ENCODE assay signal across 13 cellular contexts in the genomic region with DNA sequence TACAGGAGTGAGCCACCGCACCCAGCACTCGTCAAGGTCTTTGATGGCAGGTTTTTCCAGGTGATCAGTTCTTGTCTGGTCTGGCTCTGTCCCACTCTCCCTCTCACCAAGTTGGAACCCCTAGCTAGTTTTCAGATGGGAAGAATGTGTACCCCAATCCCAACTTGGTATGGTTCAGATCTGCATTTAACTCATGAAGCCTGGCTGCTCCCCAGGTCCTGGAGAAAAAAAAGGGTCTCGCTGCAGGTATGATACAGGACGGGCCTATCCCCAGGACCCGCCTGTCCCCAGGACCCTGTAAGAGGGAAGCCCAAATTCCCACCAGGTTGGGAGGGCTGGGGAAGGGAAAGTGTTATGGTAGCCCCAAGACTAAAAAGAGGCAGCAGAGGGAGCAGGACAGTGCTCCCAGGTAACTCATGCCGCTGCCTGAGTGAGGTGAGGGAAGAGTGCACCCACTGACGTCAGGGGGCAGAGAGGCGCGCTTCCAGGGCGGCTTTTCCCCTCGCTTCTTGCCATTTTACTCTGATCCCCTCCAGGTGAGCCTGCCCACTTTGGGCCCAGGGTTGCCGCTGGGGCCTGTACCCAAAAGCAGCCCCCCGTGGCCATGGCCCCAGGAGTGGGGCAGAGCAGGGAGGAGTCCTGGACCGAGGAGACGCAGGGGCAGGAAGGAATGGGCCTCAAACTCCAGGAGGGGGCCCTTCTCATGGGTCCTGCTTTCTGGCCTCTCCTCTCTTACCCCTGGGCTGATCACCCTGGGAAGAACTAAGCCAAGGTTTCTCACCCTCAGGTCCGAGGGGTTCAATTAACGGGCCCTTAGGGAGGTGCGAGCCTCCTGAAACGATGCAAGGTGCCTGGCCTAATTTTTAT. TPM values are rescaled to one million over a fixed set of nuclear protein-coding genes. Genes with fewer than 3 reads are reported as not detected.
DNase-seq lines count a peak whose midpoint lies in the region; ATAC-seq and TF ChIP-seq lines count a peak whose summit lies in the region.
"Had no signal": no experiment of that assay in that cellular context is flagged by ENCODE, and none has a peak within 500 bp of the region (broad histone marks: within the 10 kb centered on the region; RNA-seq: fewer than 3 reads in every experiment).

No MANE protein-coding gene starts in this region.

- H3K9me3 Mint-ChIP-seq in natural killer cell (no peaks in the 10 kb centered on the region), brain (no peaks in the 10 kb centered on the region)
- no peaks in the 10 kb centered on the region for H3K9me3 Mint-ChIP-seq in natural killer cell treated with Interleukin-12 subunit alpha and Interleukin-12 subunit beta and Interleukin-15 and Interleukin-18, amount 100 ng/mL, for 72 hours
- no peaks in the 10 kb centered on the region for H3K9me3 Mint-ChIP-seq in naive thymus-derived CD4-positive, alpha-beta T cell
- H3K9me3 Mint-ChIP-seq: activated CD4-positive, alpha-beta memory T cell treated with anti-CD3 and anti-CD28 coated beads, Interleukin-2, amount 10 ng/mL, durations not matched to agents 7 days and 5 days had no signal

- peaks cover 0 to 3% (median 0%) of the 10 kb centered on the region in 3 experiments for H3K36me3 ChIP-seq in naive thymus-derived CD4-positive, alpha-beta T cell (ENCODE audit: control insufficient read depth in 2 of 3, insufficient read depth in 3 of 3, low read length in 3 of 3)
- H3K36me3 ChIP-seq: MG63 had no signal

- no peak for ATAC-seq in natural killer cell
- no peak for ATAC-seq in natural killer cell treated with Interleukin-12 subunit alpha and Interleukin-12 subunit beta and Interleukin-15 and Interleukin-18, amount 100 ng/mL, for 72 hours
- no peak for ATAC-seq in naive thymus-derived CD4-positive, alpha-beta T cell
- no peak for ATAC-seq in GM21723 (IDR thresholded peaks at IDR 0.05; ENCODE audit: unreplicated experiment)

- peak overlapping the region; percentile 94 to 95 for H3K27ac Mint-ChIP-seq in natural killer cell
- H3K27ac Mint-ChIP-seq in natural killer cell treated with Interleukin-12 subunit alpha and Interleukin-12 subunit beta and Interleukin-15 and Interleukin-18, amount 100 ng/mL, for 72 hours, result peak overlapping the region in 1 of 2 donors; percentile 89
- H3K27ac Mint-ChIP-seq in brain, result peak overlapping the region in 1 of 5 experiments; percentile 50
- peak overlapping the region in 7 of 9 donors; percentile 62 to 99 (median 97) for H3K27ac Mint-ChIP-seq in naive thymus-derived CD4-positive, alpha-beta T cell

- TF ChIP-seq CTCF in natural killer cell (IDR thresholded peaks at IDR 0.05) (no peak), brain (conservative IDR thresholded peaks at IDR 0.05) (no peak)

- DNase-seq in natural killer cell (no peak), dermis blood vessel endothelial cell (no peak), LoVo (ENCODE audit: low spot score) (no peak), NCI-H2081 treated with DMSO at 0.1 percent for 48 hours (lab: John Stamatoyannopoulos, UW) (no peak)
- no peak for DNase-seq in natural killer cell treated with Interleukin-12 subunit alpha and Interleukin-12 subunit beta and Interleukin-15 and Interleukin-18, amount 100 ng/mL, for 72 hours (ENCODE audit: low spot score)
- DNase-seq in naive thymus-derived CD4-positive, alpha-beta T cell, result no peak
- DNase-seq: activated CD4-positive, alpha-beta memory T cell treated with anti-CD3 and anti-CD28 coated beads, Interleukin-2, amount 10 ng/mL, durations not matched to agents 7 days and 5 days; AML-193; effector memory CD4-positive, alpha-beta T cell; MG63; stimulated activated CD4-positive, alpha-beta T cell treated with anti-CD3 and anti-CD28 coated beads, Interleukin-12 subunit alpha, Interleukin-12 subunit beta, amount 100 ng/mL, for 4 hours had no signal

- POLR2A ChIA-PET in naive thymus-derived CD4-positive, alpha-beta T cell (lab: Charles Lee), result interaction anchor here (2.6 kb wide), 1 partner anchor 117 kb away, joined by 8 read pairs; the partner anchor contains the start of genes MDH2 and STYXL1

- H3K4me3 ChIP-seq in naive thymus-derived CD4-positive, alpha-beta T cell (ENCODE audit: low read length), result no peak overlapping the region

- peaks cover 5% of the 10 kb centered on the region in 2 donors for H3K4me1 Mint-ChIP-seq in natural killer cell
- H3K4me1 Mint-ChIP-seq in natural killer cell treated with Interleukin-12 subunit alpha and Interleukin-12 subunit beta and Interleukin-15 and Interleukin-18, amount 100 ng/mL, for 72 hours (ENCODE audit: low read depth in 2 of 2), result peaks cover 0 to 5% of the 10 kb centered on the region in 2 donors
- H3K4me1 Mint-ChIP-seq in brain, result peaks cover 14% of the 10 kb centered on the region
- peaks cover 0 to 14% (median 6%) of the 10 kb centered on the region in 7 donors for H3K4me1 Mint-ChIP-seq in naive thymus-derived CD4-positive, alpha-beta T cell

- intact Hi-C loops in natural killer cell (cut with micrococcal nuclease), result no loop called here
- intact Hi-C loops in naive thymus-derived CD4-positive, alpha-beta T cell (cut with micrococcal nuclease), result no loop called here

- CTCF ChIA-PET in naive thymus-derived CD4-positive, alpha-beta T cell (lab: Charles Lee), result no interaction called here

- no peaks in the 10 kb centered on the region for H3K27me3 ChIP-seq in naive thymus-derived CD4-positive, alpha-beta T cell (ENCODE audit: control insufficient read depth in 2 of 2, insufficient read depth in 2 of 2, low read length in 2 of 2)
- H3K27me3 ChIP-seq: MG63 had no signal

- no peaks in the 10 kb centered on the region for H3K9me3 ChIP-seq in naive thymus-derived CD4-positive, alpha-beta T cell (ENCODE audit: control insufficient read depth in 2 of 3, low read length in 3 of 3)
- H3K9me3 ChIP-seq: MG63 had no signal

- H3K27me3 Mint-ChIP-seq in natural killer cell (ENCODE audit: low read depth in 2 of 2) (no peaks in the 10 kb centered on the region), brain (peaks cover 9% of the 10 kb centered on the region)
- H3K27me3 Mint-ChIP-seq in natural killer cell treated with Interleukin-12 subunit alpha and Interleukin-12 subunit beta and Interleukin-15 and Interleukin-18, amount 100 ng/mL, for 72 hours, result no peaks in the 10 kb centered on the region
- no peaks in the 10 kb centered on the region for H3K27me3 Mint-ChIP-seq in naive thymus-derived CD4-positive, alpha-beta T cell
- H3K27me3 Mint-ChIP-seq: activated CD4-positive, alpha-beta memory T cell treated with anti-CD3 and anti-CD28 coated beads, Interleukin-2, amount 10 ng/mL, durations not matched to agents 7 days and 5 days had no signal

- no peaks in the 10 kb centered on the region for H3K36me3 Mint-ChIP-seq in natural killer cell
- no peaks in the 10 kb centered on the region for H3K36me3 Mint-ChIP-seq in natural killer cell treated with Interleukin-12 subunit alpha and Interleukin-12 subunit beta and Interleukin-15 and Interleukin-18, amount 100 ng/mL, for 72 hours
- H3K36me3 Mint-ChIP-seq in brain, result no peaks in the 10 kb centered on the region
- no peaks in the 10 kb centered on the region for H3K36me3 Mint-ChIP-seq in naive thymus-derived CD4-positive, alpha-beta T cell

- peaks cover 0 to 4% of the 10 kb centered on the region in 2 donors for H3K4me1 ChIP-seq in naive thymus-derived CD4-positive, alpha-beta T cell (ENCODE audit: control insufficient read depth in 2 of 2, insufficient read depth in 2 of 2, low read length in 2 of 2)

- H3K27ac ChIP-seq in naive thymus-derived CD4-positive, alpha-beta T cell (ENCODE audit: low read depth, low read length), result no peak overlapping the region

- H3K4me3 Mint-ChIP-seq in natural killer cell (peak overlapping the region; percentile 40), brain (peak overlapping the region in 4 of 5 experiments; percentile 28 to 85 (median 60))
- no peak overlapping the region for H3K4me3 Mint-ChIP-seq in natural killer cell treated with Interleukin-12 subunit alpha and Interleukin-12 subunit beta and Interleukin-15 and Interleukin-18, amount 100 ng/mL, for 72 hours
- H3K4me3 Mint-ChIP-seq in naive thymus-derived CD4-positive, alpha-beta T cell, result peak overlapping the region in 5 of 10 donors; percentile 15 to 92 (median 50)

RNA-seq across cellular contexts. Expression of gene SRRM3, which starts 36.4 kb away (rescaled TPM):
- total RNA-seq in natural killer cell, result not detected
- total RNA-seq in natural killer cell treated with Interleukin-12 subunit alpha and Interleukin-12 subunit beta and Interleukin-15 and Interleukin-18, amount 100 ng/mL, for 72 hours, result not detected
- polyA plus RNA-seq in brain (ENCODE audit: insufficient read depth, low read depth, low replicate concordance), result 20.5 TPM
- total RNA-seq in naive thymus-derived CD4-positive, alpha-beta T cell, result not detected
- not detected for polyA plus RNA-seq in naive thymus-derived CD4-positive, alpha-beta T cell
- total RNA-seq in dermis blood vessel endothelial cell, result 2.0 and 2.2 TPM in 2 replicates
- total RNA-seq: activated CD4-positive, alpha-beta memory T cell treated with anti-CD3 and anti-CD28 coated beads, Interleukin-2, amount 10 ng/mL, durations not matched to agents 7 days and 5 days had no signal
